In genomic region chr2:238231251-238231793, GRCh38 we compare ENCODE assay signal across 8 cellular contexts. TPM values are rescaled to one million over a fixed set of nuclear protein-coding genes. Genes with fewer than 3 reads are reported as not detected.
DNase-seq lines count a peak whose midpoint lies in the region; ATAC-seq, FAIRE-seq and TF ChIP-seq lines count a peak whose summit lies in the region.

No MANE protein-coding gene starts in this region.

- H3K9me3 ChIP-seq in DOHH2 (ENCODE audit: control insufficient read depth, insufficient read depth, low read length) (no peaks in the 10 kb centered on the region), colonic mucosa (no peaks in the 10 kb centered on the region), HepG2 (ENCODE audit: low read length) (no peaks in the 10 kb centered on the region)

- H3K9ac ChIP-seq in colonic mucosa (ENCODE audit: low read depth in 2 of 2, low read length in 2 of 2) (peak overlapping the region in 1 of 2 donors; percentile 46), HepG2 (ENCODE audit: insufficient read depth, low read depth, low read length) (no peak overlapping the region)

- in situ Hi-C loops in HepG2 (cut with HindIII; ENCODE audit: extremely low pct_ligation_motif_present, low pct_unique_long_range_greater_than_20kb) = no loop called here

- no peak for TF ChIP-seq RAD21 in HepG2 (CRISPR knock-in tag; IDR thresholded peaks at IDR 0.05)

- TF ChIP-seq POLR2A in HepG2 (IDR thresholded peaks at IDR 0.05; ENCODE audit: insufficient read depth in 1 of 2, low read depth in 2 of 2, low read length in 2 of 2) = no peak

- H2AFZ ChIP-seq in HepG2 (ENCODE audit: low read length) = no peak overlapping the region

- DNase-seq in activated CD4-positive, alpha-beta T cell treated with anti-CD3 and anti-CD28 coated beads for 36 hours = peak; percentile 89
- peak; percentile 76 for DNase-seq in colonic mucosa
- no peak for DNase-seq in HepG2 (ENCODE audit: low spot score)
- peak; percentile 71 for DNase-seq in stimulated activated CD4-positive, alpha-beta T cell treated with anti-CD3 and anti-CD28 coated beads, Interleukin-1b, Interleukin-23, amount 100 ng/mL, for 48 hours
- DNase-seq in RCC 7860 (ENCODE audit: low spot score) = no peak

- H3K4me3 ChIP-seq in DOHH2 (ENCODE audit: low read length) = peak overlapping the region; percentile 39; the same call in 1 of the 2 replicates
- peak overlapping the region; percentile 14 for H3K4me3 ChIP-seq in colonic mucosa
- H3K4me3 ChIP-seq in HepG2 (replicated peaks in 1 of 3; ENCODE audit: insufficient read depth in 1 of 3, low read depth in 2 of 3, low read length in 3 of 3) = no peak overlapping the region

- H3K36me3 ChIP-seq in DOHH2 (ENCODE audit: control insufficient read depth, low read length) = no peaks in the 10 kb centered on the region
- no peaks in the 10 kb centered on the region for H3K36me3 ChIP-seq in colonic mucosa
- no peaks in the 10 kb centered on the region for H3K36me3 ChIP-seq in HepG2 (replicated peaks in 1 of 2; ENCODE audit: control insufficient read depth in 1 of 2, insufficient read depth in 2 of 2, low read length in 2 of 2)

- 74% methylated on average over 46 of the region's 46 CpGs for WGBS in HepG2 (ENCODE audit: low lambda C conversion rate)

- H4K20me1 ChIP-seq in DOHH2 (ENCODE audit: control insufficient read depth, insufficient read depth, low read depth, low read length) (no peaks in the 10 kb centered on the region), HepG2 (ENCODE audit: insufficient read depth, low read length) (no peaks in the 10 kb centered on the region)

- H3K4me1 Mint-ChIP-seq in activated CD4-positive, alpha-beta T cell treated with anti-CD3 and anti-CD28 coated beads for 36 hours = peaks cover 23% of the 10 kb centered on the region

- H3K79me2 ChIP-seq in DOHH2 (ENCODE audit: control insufficient read depth, low read length) (no peaks in the 10 kb centered on the region), HepG2 (ENCODE audit: insufficient read depth, low read length) (no peaks in the 10 kb centered on the region)

- no peak for TF ChIP-seq CTCF in DOHH2 (IDR thresholded peaks at IDR 0.05; ENCODE audit: low read depth, low read length, poor library complexity, severe bottlenecking)
- no peak for TF ChIP-seq CTCF in colonic mucosa (IDR thresholded peaks at IDR 0.05)
- TF ChIP-seq CTCF in HepG2 (CRISPR knock-in tag; IDR thresholded peaks at IDR 0.05) = no peak

- POLR2A ChIA-PET in activated CD4-positive, alpha-beta T cell treated with anti-CD3 and anti-CD28 coated beads for 36 hours (lab: Charles Lee) = no interaction called here
- POLR2A ChIA-PET in HepG2 (lab: Yijun Ruan, JAX) = no interaction called here

- H3K27ac ChIP-seq in DOHH2 (ENCODE audit: low read depth, low read length) (no peak overlapping the region), colonic mucosa (no peak overlapping the region), HepG2 (ENCODE audit: extremely low read length, insufficient read depth, low read length) (no peak overlapping the region)

- peak overlapping the region; percentile 74 for H3K4me3 Mint-ChIP-seq in activated CD4-positive, alpha-beta T cell treated with anti-CD3 and anti-CD28 coated beads for 36 hours

- H3K27me3 Mint-ChIP-seq in activated CD4-positive, alpha-beta T cell treated with anti-CD3 and anti-CD28 coated beads for 36 hours = peaks cover 14% of the 10 kb centered on the region

- no peaks in the 10 kb centered on the region for H3F3A ChIP-seq in DOHH2 (ENCODE audit: control insufficient read depth, insufficient read depth)

- peak overlapping the region; percentile 44 for H3K4me2 ChIP-seq in DOHH2 (ENCODE audit: low read length)
- H3K4me2 ChIP-seq in HepG2 (ENCODE audit: low read depth, low read length) = no peak overlapping the region

- FAIRE-seq in HepG2 (lab: Jason Lieb, UNC) = no peak
- FAIRE-seq in RCC 7860 (lab: Jason Lieb, UNC) = no peak

- H3K9me3 Mint-ChIP-seq in activated CD4-positive, alpha-beta T cell treated with anti-CD3 and anti-CD28 coated beads for 36 hours (ENCODE audit: low read depth) = no peaks in the 10 kb centered on the region

- BruUV-seq in HepG2 (replicated peaks; lab: Mats Ljungman, UMichigan) = no TSS peak

- H3K27me3 ChIP-seq in DOHH2 (ENCODE audit: control insufficient read depth, low read length) (peaks cover 41% of the 10 kb centered on the region), colonic mucosa (no peaks in the 10 kb centered on the region), HepG2 (ENCODE audit: control insufficient read depth in 1 of 2, insufficient read depth in 2 of 2, low read length in 2 of 2) (peaks cover 9 to 44% of the 10 kb centered on the region in 2 experiments)

- CTCF ChIA-PET in activated CD4-positive, alpha-beta T cell treated with anti-CD3 and anti-CD28 coated beads for 36 hours (lab: Charles Lee) = interaction anchor here (1.0 to 1.6 kb wide), 5 partner anchors 9 to 307 kb away, joined by 3 to 5 read pairs (median 4); partner anchors contain the start of gene HES6
- CTCF ChIA-PET in HepG2 (lab: Yijun Ruan, JAX; ENCODE audit: low intra/inter-chr PET ratio, low total read pairs) = no interaction called here

- intact Hi-C loops in activated CD4-positive, alpha-beta T cell treated with anti-CD3 and anti-CD28 coated beads for 36 hours (cut with DNase I, micrococcal nuclease) = loop anchor here (1.0 to 2.0 kb wide), 4 partner anchors 28 to 171 kb away; partner anchors contain the start of genes ILKAP (in 2 of the 2), SCLY (in 1 of the 2) and TRAF3IP1 (in 1 of the 2)
- intact Hi-C loops in colonic mucosa (cut with DNase I) = no loop called here
- intact Hi-C loops in HepG2 (cut with micrococcal nuclease; ENCODE audit: unreplicated experiment) = no loop called here

- no peaks in the 10 kb centered on the region for H3K9me2 ChIP-seq in DOHH2 (replicated peaks; ENCODE audit: control insufficient read depth, low read length)

- no peaks in the 10 kb centered on the region for H3K36me3 Mint-ChIP-seq in activated CD4-positive, alpha-beta T cell treated with anti-CD3 and anti-CD28 coated beads for 36 hours (ENCODE audit: low read depth)

- peak overlapping the region; percentile 62 for H3K27ac Mint-ChIP-seq in activated CD4-positive, alpha-beta T cell treated with anti-CD3 and anti-CD28 coated beads for 36 hours

- TF ChIP-seq EP300 in HepG2 (IDR thresholded peaks at IDR 0.05; ENCODE audit: low read depth in 2 of 2, low read length in 2 of 2) = no peak
- no peak for TF ChIP-seq EP300 in HepG2 (CRISPR knock-in tag; IDR thresholded peaks at IDR 0.05; ENCODE audit: borderline replicate concordance)

- ATAC-seq in HG02973 (IDR thresholded peaks at IDR 0.05; ENCODE audit: unreplicated experiment) (peak; percentile 78), HepG2 (no peak), GM21367 (IDR thresholded peaks at IDR 0.05; ENCODE audit: unreplicated experiment) (no peak)
- peak; percentile 90 for ATAC-seq in activated CD4-positive, alpha-beta T cell treated with anti-CD3 and anti-CD28 coated beads for 36 hours

- peaks cover 7% of the 10 kb centered on the region; the same call in 1 of the 2 replicates for H3K4me1 ChIP-seq in DOHH2 (ENCODE audit: control insufficient read depth, low read length)
- no peaks in the 10 kb centered on the region for H3K4me1 ChIP-seq in colonic mucosa
- peaks cover under 1% of the 10 kb centered on the region; the same call in 1 of the 2 replicates for H3K4me1 ChIP-seq in HepG2 (ENCODE audit: insufficient read depth, low read length)

RNA-seq across cellular contexts. Expression of gene HES6, which starts 8.5 kb away (rescaled TPM):
- total RNA-seq in activated CD4-positive, alpha-beta T cell treated with anti-CD3 and anti-CD28 coated beads for 36 hours = 1 to 10 TPM; 1.8 to 4.0 TPM
- total RNA-seq in colonic mucosa = 10 to 100 TPM; 55.6 to 79.5 TPM
- 59.0 and 82.8 TPM in 2 replicates for total RNA-seq in HepG2 (2016; rRNA removed; fragmentation: Illumina TruSeq; extraction: Trizol)
- total RNA-seq in HepG2 (2016; cell fraction: cytosol; rRNA removed; fragmentation: Illumina TruSeq; extraction: Trizol; ENCODE audit: low read depth) = 147 and 163 TPM in 2 replicates
- total RNA-seq in HepG2 (2016; cell fraction: insoluble cytoplasmic fraction; rRNA removed; fragmentation: Illumina TruSeq; extraction: Trizol) = 53.8 and 85.2 TPM in 2 replicates
- 185 and 209 TPM in 2 replicates for total RNA-seq in HepG2 (2016; cell fraction: membrane; rRNA removed; fragmentation: Illumina TruSeq; extraction: Trizol)
- 38.9 and 45.1 TPM in 2 replicates for total RNA-seq in HepG2 (2016; cell fraction: nucleus; rRNA removed; fragmentation: Illumina TruSeq; extraction: Trizol)
- polyA plus RNA-seq in HepG2 (2011; rRNA removed) = 19.5 and 25.3 TPM in 2 replicates
- polyA plus RNA-seq in HepG2 (2011; cell fraction: cytosol; rRNA removed) = 16.3 and 30.2 TPM in 2 replicates
- polyA plus RNA-seq in HepG2 (2011; cell fraction: nucleus; rRNA removed) = 53.7 and 55.3 TPM in 2 replicates
- 15.6 and 22.1 TPM in 2 replicates for polyA plus RNA-seq in HepG2 (2012)
- polyA plus RNA-seq in HepG2 (2016; cell fraction: cytosol; fragmentation: Illumina TruSeq; extraction: Trizol; ENCODE audit: low read depth) = 142 and 160 TPM in 2 replicates
- 56.0 and 58.7 TPM in 2 replicates for polyA plus RNA-seq in HepG2 (2016; cell fraction: insoluble cytoplasmic fraction; fragmentation: Illumina TruSeq; extraction: Trizol; ENCODE audit: low read depth)
- polyA plus RNA-seq in HepG2 (2016; cell fraction: membrane; fragmentation: Illumina TruSeq; extraction: Trizol; ENCODE audit: low read depth) = 144 and 147 TPM in 2 replicates
- 73.3 and 84.5 TPM in 2 replicates for polyA plus RNA-seq in HepG2 (2016; cell fraction: nucleus; fragmentation: Illumina TruSeq; extraction: Trizol; ENCODE audit: insufficient read depth, low read depth)
- 0.30 and 12.1 TPM in 2 replicates for polyA minus RNA-seq in HepG2 (2011; rRNA and poly(A)+ RNA removed; ENCODE audit: low replicate concordance)
- 10.4 and 11.7 TPM in 2 replicates for polyA minus RNA-seq in HepG2 (2011; cell fraction: cytosol; rRNA and poly(A)+ RNA removed)
- 3.1 and 4.4 TPM in 2 replicates for polyA minus RNA-seq in HepG2 (2011; cell fraction: nucleus; rRNA and poly(A)+ RNA removed)

RNA-seq across cellular contexts. Expression of gene ILKAP, which starts 27.8 kb away (rescaled TPM):
- total RNA-seq in activated CD4-positive, alpha-beta T cell treated with anti-CD3 and anti-CD28 coated beads for 36 hours = 10 to 100 TPM; 39.2 to 44.3 TPM
- total RNA-seq in colonic mucosa (10 to 100 TPM; 27.8 to 50.3 TPM), HepG2 (2016; rRNA removed; fragmentation: Illumina TruSeq; extraction: Trizol) (28.8 and 33.1 TPM in 2 replicates)
- total RNA-seq in HepG2 (2016; cell fraction: cytosol; rRNA removed; fragmentation: Illumina TruSeq; extraction: Trizol; ENCODE audit: low read depth) = 48.9 and 49.3 TPM in 2 replicates
- total RNA-seq in HepG2 (2016; cell fraction: insoluble cytoplasmic fraction; rRNA removed; fragmentation: Illumina TruSeq; extraction: Trizol) = 29.4 and 32.7 TPM in 2 replicates
- total RNA-seq in HepG2 (2016; cell fraction: membrane; rRNA removed; fragmentation: Illumina TruSeq; extraction: Trizol) = 27.7 and 27.8 TPM in 2 replicates
- 36.5 and 38.3 TPM in 2 replicates for total RNA-seq in HepG2 (2016; cell fraction: nucleus; rRNA removed; fragmentation: Illumina TruSeq; extraction: Trizol)
- polyA plus RNA-seq in HepG2 (2011; rRNA removed) = 29.6 and 31.7 TPM in 2 replicates
- polyA plus RNA-seq in HepG2 (2011; cell fraction: cytosol; rRNA removed) = 18.8 and 19.7 TPM in 2 replicates
- 88.3 TPM in 2 replicates for polyA plus RNA-seq in HepG2 (2011; cell fraction: nucleus; rRNA removed)
- 20.7 and 25.1 TPM in 2 replicates for polyA plus RNA-seq in HepG2 (2012)
- 19.8 and 22.9 TPM in 2 replicates for polyA plus RNA-seq in HepG2 (2016; cell fraction: cytosol; fragmentation: Illumina TruSeq; extraction: Trizol; ENCODE audit: low read depth)
- polyA plus RNA-seq in HepG2 (2016; cell fraction: insoluble cytoplasmic fraction; fragmentation: Illumina TruSeq; extraction: Trizol; ENCODE audit: low read depth) = 37.7 and 40.4 TPM in 2 replicates
- polyA plus RNA-seq in HepG2 (2016; cell fraction: membrane; fragmentation: Illumina TruSeq; extraction: Trizol; ENCODE audit: low read depth) = 21.8 and 23.4 TPM in 2 replicates
- 90.6 and 92.2 TPM in 2 replicates for polyA plus RNA-seq in HepG2 (2016; cell fraction: nucleus; fragmentation: Illumina TruSeq; extraction: Trizol; ENCODE audit: insufficient read depth, low read depth)
- 19.4 and 31.8 TPM in 2 replicates for polyA minus RNA-seq in HepG2 (2011; rRNA and poly(A)+ RNA removed; ENCODE audit: low replicate concordance)
- 6.0 and 7.4 TPM in 2 replicates for polyA minus RNA-seq in HepG2 (2011; cell fraction: cytosol; rRNA and poly(A)+ RNA removed)
- 50.5 and 52.7 TPM in 2 replicates for polyA minus RNA-seq in HepG2 (2011; cell fraction: nucleus; rRNA and poly(A)+ RNA removed)

RNA-seq across cellular contexts. Expression of gene PER2, which starts 57.1 kb away (rescaled TPM):
- total RNA-seq in activated CD4-positive, alpha-beta T cell treated with anti-CD3 and anti-CD28 coated beads for 36 hours = 10 to 100 TPM; 12.2 to 13.5 TPM
- 10 to 100 TPM; 22.1 to 29.2 TPM for total RNA-seq in colonic mucosa
- 6.8 and 9.4 TPM in 2 replicates for total RNA-seq in HepG2 (2016; rRNA removed; fragmentation: Illumina TruSeq; extraction: Trizol)
- 21.5 and 22.6 TPM in 2 replicates for total RNA-seq in HepG2 (2016; cell fraction: cytosol; rRNA removed; fragmentation: Illumina TruSeq; extraction: Trizol; ENCODE audit: low read depth)
- 5.4 and 8.6 TPM in 2 replicates for total RNA-seq in HepG2 (2016; cell fraction: insoluble cytoplasmic fraction; rRNA removed; fragmentation: Illumina TruSeq; extraction: Trizol)
- 9.6 TPM in 2 replicates for total RNA-seq in HepG2 (2016; cell fraction: membrane; rRNA removed; fragmentation: Illumina TruSeq; extraction: Trizol)
- 9.6 and 11.5 TPM in 2 replicates for total RNA-seq in HepG2 (2016; cell fraction: nucleus; rRNA removed; fragmentation: Illumina TruSeq; extraction: Trizol)
- 5.1 TPM in 2 replicates for polyA plus RNA-seq in HepG2 (2011; rRNA removed)
- polyA plus RNA-seq in HepG2 (2011; cell fraction: cytosol; rRNA removed) = 2.3 and 2.9 TPM in 2 replicates
- polyA plus RNA-seq in HepG2 (2011; cell fraction: nucleus; rRNA removed) = 12.7 and 15.5 TPM in 2 replicates
- polyA plus RNA-seq in HepG2 (2012) = 7.2 and 7.6 TPM in 2 replicates
- 0.31 and 0.44 TPM in 2 replicates for polyA plus RNA-seq in HepG2 (2016; cell fraction: cytosol; fragmentation: Illumina TruSeq; extraction: Trizol; ENCODE audit: low read depth)
- polyA plus RNA-seq in HepG2 (2016; cell fraction: insoluble cytoplasmic fraction; fragmentation: Illumina TruSeq; extraction: Trizol; ENCODE audit: low read depth) = 5.0 and 6.1 TPM in 2 replicates
- polyA plus RNA-seq in HepG2 (2016; cell fraction: membrane; fragmentation: Illumina TruSeq; extraction: Trizol; ENCODE audit: low read depth) = 1.3 and 1.5 TPM in 2 replicates
- polyA plus RNA-seq in HepG2 (2016; cell fraction: nucleus; fragmentation: Illumina TruSeq; extraction: Trizol; ENCODE audit: insufficient read depth, low read depth) = 18.1 and 18.4 TPM in 2 replicates
- 8.0 and 20.0 TPM in 2 replicates for polyA minus RNA-seq in HepG2 (2011; rRNA and poly(A)+ RNA removed; ENCODE audit: low replicate concordance)
- polyA minus RNA-seq in HepG2 (2011; cell fraction: cytosol; rRNA and poly(A)+ RNA removed) = 6.6 and 9.5 TPM in 2 replicates
- 40.7 and 48.7 TPM in 2 replicates for polyA minus RNA-seq in HepG2 (2011; cell fraction: nucleus; rRNA and poly(A)+ RNA removed)

Comparison
In these comparisons a context has a peak if more than half of its experiments do, and no peak if none do; other contexts are left out.
1. H3K4me3 ChIP-seq: peak in DOHH2 (single experiment) and colonic mucosa (single experiment); none in HepG2 (0 of 3).
2. ATAC-seq: peak in HG02973 (single experiment) and activated CD4-positive, alpha-beta T cell treated with anti-CD3 and anti-CD28 coated beads for 36 hours (single experiment); none in HepG2 (single experiment) and GM21367 (single experiment).
3. DNase-seq: peak in activated CD4-positive, alpha-beta T cell treated with anti-CD3 and anti-CD28 coated beads for 36 hours (single experiment), colonic mucosa (single experiment) and stimulated activated CD4-positive, alpha-beta T cell treated with anti-CD3 and anti-CD28 coated beads, Interleukin-1b, Interleukin-23, amount 100 ng/mL, for 48 hours (single experiment); none in HepG2 (single experiment) and RCC 7860 (single experiment).
4. RNA of gene HES6, which starts 8.5 kb away (total RNA-seq): 38.9 to 209 TPM in HepG2 and 55.6 to 79.5 TPM in colonic mucosa; 1.8 to 4.0 TPM in activated CD4-positive, alpha-beta T cell treated with anti-CD3 and anti-CD28 coated beads for 36 hours; every median in the first group is over 4 times any median in the second.
5. intact Hi-C loops: an anchor here in activated CD4-positive, alpha-beta T cell treated with anti-CD3 and anti-CD28 coated beads for 36 hours (1.0 to 2.0 kb wide); none called in colonic mucosa and HepG2.